In the genomic region with DNA sequence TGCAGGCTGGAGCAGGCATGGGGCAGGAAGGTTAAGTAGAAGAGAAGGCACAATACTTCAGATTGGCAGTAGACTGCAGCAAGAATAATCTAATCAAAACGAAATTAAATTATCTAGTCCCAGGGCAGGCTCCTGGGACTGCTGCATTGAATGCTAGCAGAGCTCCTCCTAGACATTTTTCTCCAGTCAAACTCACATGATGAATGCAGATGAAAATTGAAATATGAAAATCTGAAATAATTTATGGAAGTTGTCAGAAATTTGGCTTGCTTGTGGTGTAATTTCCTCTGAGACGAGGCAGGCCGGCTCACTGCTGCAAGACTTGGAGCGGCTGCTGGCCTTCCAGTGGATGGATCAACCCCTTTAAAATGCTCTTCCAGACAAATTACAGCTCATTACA, we compare ENCODE assay signal across 13 cellular contexts.
DNase-seq lines count a peak whose midpoint lies in the region; ATAC-seq and TF ChIP-seq lines count a peak whose summit lies in the region.
"Had no signal": no experiment of that assay in that cellular context is flagged by ENCODE, and none has a peak within 500 bp of the region (broad histone marks: within the 10 kb centered on the region; RNA-seq: fewer than 3 reads in every experiment).

No MANE protein-coding gene starts in this region.

- H3K27me3 ChIP-seq in BE2C: no peaks in the 10 kb centered on the region

- peak; percentile 86 for DNase-seq in BE2C
- peak; percentile 46 for DNase-seq in NCI-H2227 (lab: John Stamatoyannopoulos, UW; ENCODE audit: unreplicated experiment)
- DNase-seq in SK-N-DZ (ENCODE audit: low spot score): peak; percentile 99
- peak; percentile 25 for DNase-seq in left kidney (ENCODE audit: low read depth, low spot score)
- DNase-seq in NCI-H1105 (lab: John Stamatoyannopoulos, UW): no peak
- DNase-seq: CD4-positive, alpha-beta memory T cell; DMS153; DMS79 treated with DMSO at 0.1 percent for 48 hours; EL; GOT3 had no signal

- ATAC-seq in GM18511 (IDR thresholded peaks at IDR 0.05; ENCODE audit: unreplicated experiment) (no peak), GM18873 (IDR thresholded peaks at IDR 0.05; ENCODE audit: low FRiP score, unreplicated experiment) (no peak)

- H3K9me3 ChIP-seq in BE2C: no peaks in the 10 kb centered on the region
- H3K9me3 ChIP-seq: HAP-1 had no signal

- peak overlapping the region; percentile 46 for H3K4me3 ChIP-seq in BE2C (ENCODE audit: low read depth, low read length)
- H3K4me3 ChIP-seq: HAP-1 had no signal

- no peaks in the 10 kb centered on the region for H3K36me3 ChIP-seq in BE2C
- H3K36me3 ChIP-seq: HAP-1 had no signal

- TF ChIP-seq CTCF in BE2C (IDR thresholded peaks at IDR 0.05; ENCODE audit: low read depth, low read length): no peak

- H3K4me1 ChIP-seq in BE2C: peaks cover 45% of the 10 kb centered on the region
